9 cellular contexts compared by ENCODE assay signal in the genomic region with DNA sequence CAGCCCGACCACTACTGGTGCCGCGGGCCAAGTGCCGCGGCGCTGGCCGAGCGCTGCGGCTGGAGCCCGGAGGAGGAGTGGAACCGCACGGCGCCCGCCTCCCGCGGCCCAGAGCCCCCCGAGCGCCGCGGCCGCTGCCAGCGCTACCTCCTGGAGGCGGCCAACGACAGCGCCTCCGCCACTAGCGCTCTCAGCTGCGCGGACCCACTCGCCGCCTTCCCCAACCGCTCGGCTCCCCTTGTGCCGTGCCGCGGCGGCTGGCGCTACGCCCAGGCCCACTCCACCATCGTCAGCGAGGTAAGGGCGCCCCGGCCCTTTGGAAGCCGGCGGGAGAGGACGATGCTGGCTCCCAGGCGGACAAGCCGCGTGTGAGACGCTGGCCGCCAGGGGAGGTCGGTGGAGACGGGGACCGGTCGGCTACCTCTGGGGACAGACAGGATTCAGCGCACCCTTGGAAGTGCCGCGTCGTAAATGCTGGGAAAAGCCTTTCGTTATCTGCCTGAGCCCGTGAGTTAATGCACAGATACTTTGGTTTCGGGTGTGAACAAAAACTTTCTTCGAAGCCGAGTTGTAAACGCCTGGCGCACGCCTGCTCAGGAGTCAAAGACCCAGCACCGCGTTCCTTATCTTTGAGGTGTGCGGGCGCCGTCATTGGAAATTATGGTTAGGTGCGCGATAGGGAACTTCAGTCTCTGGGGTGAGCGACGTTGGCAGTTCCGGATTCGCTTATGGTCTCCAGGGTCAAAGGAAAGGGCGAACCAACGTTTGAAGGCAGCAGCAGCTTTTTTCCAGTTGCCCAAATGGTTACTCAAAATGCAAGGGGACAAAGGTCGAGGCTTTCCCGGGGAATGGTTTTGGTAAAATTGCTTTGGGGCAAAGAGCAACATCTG. TPM values are rescaled to one million over a fixed set of nuclear protein-coding genes. Genes with fewer than 3 reads are reported as not detected.
DNase-seq lines count a peak whose midpoint lies in the region; ATAC-seq, FAIRE-seq and TF ChIP-seq lines count a peak whose summit lies in the region.
"Had no signal": no experiment of that assay in that cellular context is flagged by ENCODE, and none has a peak within 500 bp of the region (broad histone marks: within the 10 kb centered on the region; RNA-seq: fewer than 3 reads in every experiment).

No MANE protein-coding gene starts in this region.

- H4K20me1 ChIP-seq in H1 (replicated peaks in 1 of 2; ENCODE audit: control insufficient read depth in 1 of 2, insufficient read depth in 2 of 2, low read length in 2 of 2), result peaks cover 0 to 1% of the 10 kb centered on the region in 2 experiments

- H2BK20ac ChIP-seq in H1 (ENCODE audit: low read length), result no peak overlapping the region

- TF ChIP-seq CTCF in H1 (IDR thresholded peaks at IDR 0.05; ENCODE audit: control extremely low read depth in 1 of 3, insufficient read depth in 1 of 3, low read depth in 1 of 3, low read length in 3 of 3), result no peak
- peak in 2 of 3 experiments; percentile 21 to 33 for TF ChIP-seq CTCF in vagina (IDR thresholded peaks at IDR 0.05)

- no peak overlapping the region for H3K23ac ChIP-seq in H1 (ENCODE audit: insufficient read length)

- peak overlapping the region; percentile 55; the same call in 1 of the 2 replicates for H2AFZ ChIP-seq in H1 (ENCODE audit: low read length)

- peaks cover 16% of the 10 kb centered on the region for H3K23me2 ChIP-seq in H1 (ENCODE audit: low read depth, low read length)

- H2BK15ac ChIP-seq in H1 (ENCODE audit: low read length), result no peak overlapping the region

- 2% methylated on average over 71 of the region's 82 CpGs; no CpG with 5 or more reads in 1 of the 2 experiments for WGBS in H1 (ENCODE audit: extremely low coverage in 1 of 2, insufficient coverage in 1 of 2, insufficient read length in 1 of 2, insufficient replicate concordance in 2 of 2, low coverage in 1 of 2, low lambda C conversion rate in 2 of 2, missing lambda C conversion rate in 1 of 2), 2 experiments
- WGBS in mesodermal cell (ENCODE audit: insufficient coverage in 2 of 2), 2 experiments, result 0 to 1% methylated on average over 62 to 82 of the region's 82 CpGs

- H4K5ac ChIP-seq in H1 (ENCODE audit: insufficient read length, low read depth, low read length), result no peak overlapping the region

- CTCF ChIA-PET in H1 (lab: Charles Lee; ENCODE audit: partially characterized antibody), result interaction anchor here (0.6 to 2.0 kb wide), 5 partner anchors 22 to 374 kb away, joined by 3 to 6 read pairs (median 3); no protein-coding TSS in a partner anchor

- H4K8ac ChIP-seq in H1 (ENCODE audit: extremely low read depth, insufficient read depth, low read length), result peak overlapping the region; percentile 89

- TF ChIP-seq EP300 in H1 (IDR thresholded peaks at IDR 0.05; ENCODE audit: borderline replicate concordance in 1 of 2, low read depth in 2 of 2, low read length in 2 of 2), result no peak

- intact Hi-C loops in Right ventricle myocardium inferior (cut with DNase I) (no loop called here), cardiac septum (cut with DNase I) (no loop called here), vagina (cut with DNase I) (loop anchor here (5.0 kb wide), 1 partner anchor 211 kb away; no protein-coding TSS in a partner anchor)

- no peak overlapping the region for H3K4ac ChIP-seq in H1 (replicated peaks; ENCODE audit: insufficient read length, low read depth, low read length)

- H2BK12ac ChIP-seq in H1 (ENCODE audit: low read depth, low read length), result peak overlapping the region; percentile 60; the same call in 1 of the 2 replicates

- TF ChIP-seq POLR2A in H1 (IDR thresholded peaks at IDR 0.05; ENCODE audit: control extremely low read depth in 1 of 2, low read depth in 2 of 2, low read length in 2 of 2) (no peak), vagina (IDR thresholded peaks at IDR 0.05) (no peak)

- no peak for DNase-seq in Right ventricle myocardium inferior (ENCODE audit: missing footprints)
- DNase-seq in cardiac septum (ENCODE audit: low spot score), result no peak
- peak in 1 of 2 experiments; percentile 77 for DNase-seq in H1 (ENCODE audit: low read depth in 1 of 2, low spot score in 2 of 2)
- DNase-seq in vagina (ENCODE audit: extremely low spot score in 2 of 2), result no peak

- H3K9ac ChIP-seq in H1 (replicated peaks in 1 of 4; ENCODE audit: extremely low read depth in 1 of 4, low read depth in 3 of 4, low read length in 3 of 4), result peak overlapping the region in 3 of 4 experiments; percentile 5 to 70 (median 56); a peak in 3 of 7 replicates

- peak overlapping the region; percentile 32 for H3K56ac ChIP-seq in H1 (replicated peaks; ENCODE audit: insufficient read length, low read depth, low read length)

- H3K4me1 ChIP-seq in H1 (replicated peaks in 1 of 4; ENCODE audit: control insufficient read depth in 3 of 4, insufficient read depth in 4 of 4, low read length in 3 of 4) (peaks cover 0 to 7% (median 3%) of the 10 kb centered on the region in 4 experiments; a peak in 5 of 7 replicates), mesodermal cell (ENCODE audit: control insufficient read depth, insufficient read depth, low read length, poor library complexity, severe bottlenecking) (peaks cover 5% of the 10 kb centered on the region), vagina (peaks cover 18% of the 10 kb centered on the region)

- 0 out of 2 replicates have a peak overlapping the region, but pooled peaks have one; percentile 44 for H2BK5ac ChIP-seq in H1 (ENCODE audit: low read depth, low read length)

- no peak overlapping the region for H2BK120ac ChIP-seq in H1 (replicated peaks; ENCODE audit: low read depth, low read length)

- H3K27ac ChIP-seq in H1 (ENCODE audit: low read depth, low read length), result no peak overlapping the region
- no peak overlapping the region for H3K27ac ChIP-seq in mesodermal cell (ENCODE audit: low read depth, low read length, severe bottlenecking)
- H3K27ac ChIP-seq in vagina, result peak overlapping the region; percentile 89

- TF ChIP-seq RAD21 in H1 (IDR thresholded peaks at IDR 0.05 in 1 of 2, conservative IDR thresholded peaks at IDR 0.05 in 1 of 2; ENCODE audit: low read depth in 2 of 2, low read length in 2 of 2), result no peak

- ATAC-seq in Right ventricle myocardium inferior (peak; percentile 62), GM19023 (IDR thresholded peaks at IDR 0.05; ENCODE audit: unreplicated experiment) (no peak), GM21423 (IDR thresholded peaks at IDR 0.05; ENCODE audit: unreplicated experiment) (no peak), GM21515 (IDR thresholded peaks at IDR 0.05; ENCODE audit: unreplicated experiment) (no peak)

- FAIRE-seq in H1 (lab: Jason Lieb, UNC), result no peak
- FAIRE-seq: islet of Langerhans had no signal

- H3K79me2 ChIP-seq in H1 (ENCODE audit: control insufficient read depth in 1 of 2, insufficient read depth in 2 of 2, low read length in 2 of 2), result no peaks in the 10 kb centered on the region

- H3K4me2 ChIP-seq in H1 (ENCODE audit: insufficient read depth in 1 of 2, low read depth in 2 of 2, low read length in 2 of 2), result peak overlapping the region; percentile 89 to 96

- H3K79me1 ChIP-seq in H1 (ENCODE audit: low read depth, low read length), result no peaks in the 10 kb centered on the region

- H3K27me3 ChIP-seq in H1 (replicated peaks in 1 of 4; ENCODE audit: control insufficient read depth in 3 of 4, extremely low read depth in 1 of 4, insufficient read depth in 3 of 4, low read length in 3 of 4) (peaks cover 12 to 48% (median 39%) of the 10 kb centered on the region in 4 experiments), vagina (no peaks in the 10 kb centered on the region)

- no peak overlapping the region for H3K14ac ChIP-seq in H1 (ENCODE audit: insufficient read length)

- POLR2A ChIA-PET in H1 (lab: Charles Lee; ENCODE audit: partially characterized antibody), result no interaction called here

- H3K4me3 ChIP-seq in H1 (ENCODE audit: extremely low read depth in 1 of 4, insufficient read depth in 2 of 4, low read depth in 3 of 4, low read length in 4 of 4) (peak overlapping the region; percentile 52 to 65 (median 58)), mesodermal cell (ENCODE audit: extremely low read depth, insufficient read depth, low read length, poor library complexity, severe bottlenecking) (peak overlapping the region; percentile 48), vagina (peak overlapping the region; percentile 64 to 86)

- H3K36me3 ChIP-seq in H1 (ENCODE audit: control insufficient read depth in 2 of 4, insufficient read depth in 4 of 4, low read length in 3 of 4) (no peaks in the 10 kb centered on the region; a peak in 3 of 8 replicates), mesodermal cell (ENCODE audit: control insufficient read depth, insufficient read depth, low read length) (no peaks in the 10 kb centered on the region), vagina (no peaks in the 10 kb centered on the region)

- H4K91ac ChIP-seq in H1 (replicated peaks; ENCODE audit: insufficient read length, low read length), result no peak overlapping the region

- H3K9me3 ChIP-seq in H1 (ENCODE audit: insufficient read depth in 2 of 2, low read depth in 1 of 2, low read length in 1 of 2) (no peaks in the 10 kb centered on the region), mesodermal cell (ENCODE audit: control insufficient read depth, low read length) (no peaks in the 10 kb centered on the region), vagina (no peaks in the 10 kb centered on the region)

- no peak overlapping the region for H2AK5ac ChIP-seq in H1 (ENCODE audit: low read depth, low read length)

- peak overlapping the region; percentile 60; the same call in 1 of the 2 replicates for H3K18ac ChIP-seq in H1 (ENCODE audit: extremely low read depth, low read length)

TF ChIP-seq in H1, 55 proteins besides CTCF, POLR2A, EP300 and RAD21 (continues in another document):
- TF ChIP-seq KDM1A (IDR thresholded peaks at IDR 0.05; ENCODE audit: borderline replicate concordance, low read length) (no peak), HDAC2 (IDR thresholded peaks at IDR 0.05; ENCODE audit: borderline replicate concordance in 1 of 2, low read depth in 2 of 2, low read length in 2 of 2) (peak in 1 of 2 experiments; percentile 46; a peak in 1 of 4 replicates), CBX8 (IDR thresholded peaks at IDR 0.05; ENCODE audit: borderline replicate concordance, low read depth, low read length) (no peak), RNF2 (IDR thresholded peaks at IDR 0.05; ENCODE audit: borderline replicate concordance, low read depth, low read length, missing control alignments, poor library complexity, severe bottlenecking) (peak; percentile 50)

RNA-seq across cellular contexts. Expression of a gene that starts 0.6 kb away (rescaled TPM):
- total RNA-seq in Right ventricle myocardium inferior, result 1.8 TPM
- 0.54 TPM for total RNA-seq in cardiac septum
- total RNA-seq in H1 (2021; fragmentation: NEBNext Ultra II Directional; extraction: Animal tissue kit (Norgen Biotek cat#: 25700)), result 2.7 and 2.9 TPM in 2 replicates
- polyA plus RNA-seq in H1 (2011; rRNA removed), result 0.77 and 1.0 TPM in 2 replicates
- 1.2 TPM for polyA plus RNA-seq in H1 (2011; cell fraction: cytosol; rRNA removed)
- 2.1 TPM for polyA plus RNA-seq in H1 (2011; cell fraction: nucleus; rRNA removed)
- polyA plus RNA-seq in H1 (2012, experiment 1 of 2), result 0.92 to 2.1 TPM (median 1.2 TPM) in 4 replicates
- 0.28 TPM for polyA plus RNA-seq in H1 (2012, experiment 2 of 2)
- 1.2 TPM for polyA plus RNA-seq in H1 (2013, experiment 1 of 2)
- polyA plus RNA-seq in H1 (2013, experiment 2 of 2), result 1.6 TPM
- 3.2 and 3.9 TPM in 2 replicates for polyA minus RNA-seq in H1 (2011; rRNA and poly(A)+ RNA removed)
- polyA minus RNA-seq in H1 (2011; cell fraction: cytosol; rRNA and poly(A)+ RNA removed), result 2.3 TPM
- polyA minus RNA-seq in H1 (2011; cell fraction: nucleus; rRNA and poly(A)+ RNA removed), result 2.3 TPM
- 1.8 TPM for polyA plus RNA-seq in mesodermal cell (2013, experiment 1 of 2)
- polyA plus RNA-seq in mesodermal cell (2013, experiment 2 of 2), result 2.2 TPM
- 16.5 TPM for total RNA-seq in vagina

Comparison
In these comparisons a context has a peak if more than half of its experiments do, and no peak if none do; other contexts are left out.
1. CTCF ChIP-seq: peak in vagina (2 of 3); none in H1 (0 of 3).
2. Peak in every context shown above with its lines, with median percentiles within 50 percentile points of each other: H3K4me3 ChIP-seq.